ENCODE assay signal across 23 cellular contexts in the genomic region with DNA sequence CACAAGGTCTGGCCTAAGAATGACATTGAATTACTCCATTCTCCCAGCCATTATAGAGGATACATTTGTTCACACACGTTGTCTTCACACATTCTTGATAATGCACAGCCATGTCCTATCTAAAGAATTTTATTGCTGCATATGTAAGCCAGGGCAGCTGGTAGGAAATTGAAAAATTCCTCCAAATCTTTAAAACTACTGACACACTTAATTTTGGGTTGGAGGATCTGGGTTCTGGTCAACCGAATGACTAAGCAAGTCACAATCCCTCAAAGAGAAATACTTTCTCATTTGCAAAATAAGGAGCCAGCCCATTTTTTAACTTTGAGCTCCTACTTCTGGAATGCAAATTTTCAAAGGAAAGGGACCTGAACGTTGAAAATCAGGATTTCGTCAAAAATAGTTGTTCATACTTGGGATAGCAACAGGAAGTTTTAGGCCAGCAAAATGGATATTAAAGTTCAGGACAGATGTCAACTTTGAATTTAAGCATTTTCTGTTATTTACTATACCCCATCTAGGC.
A peak's percentile ranks its signal among the peaks of the same experiment; 100 is the strongest.
DNase-seq lines count a peak whose midpoint lies in the region; ATAC-seq, FAIRE-seq and TF ChIP-seq lines count a peak whose summit lies in the region.
"Had no signal": no experiment of that assay in that cellular context is flagged by ENCODE, and none has a peak within 500 bp of the region (broad histone marks: within the 10 kb centered on the region; RNA-seq: fewer than 3 reads in every experiment).

No MANE protein-coding gene starts in this region.

- no peak for TF ChIP-seq CTCF in heart left ventricle (IDR thresholded peaks at IDR 0.05)
- no peak for TF ChIP-seq CTCF in K562 (IDR thresholded peaks at IDR 0.05 in 2 of 3, conservative IDR thresholded peaks at IDR 0.05 in 1 of 3; ENCODE audit: insufficient read depth in 2 of 3, low read depth in 1 of 3, low read length in 3 of 3)
- no peak for TF ChIP-seq CTCF in tibial artery (IDR thresholded peaks at IDR 0.05)
- no peak for TF ChIP-seq CTCF in stomach (IDR thresholded peaks at IDR 0.05)

- no peak overlapping the region for H3K23ac ChIP-seq in mesendoderm (ENCODE audit: low read length)

- no peak overlapping the region for H2BK5ac ChIP-seq in mesendoderm (ENCODE audit: low read length)

- no peak overlapping the region for H3K18ac ChIP-seq in mesendoderm (ENCODE audit: low read length)

- no peaks in the 10 kb centered on the region for H4K20me1 ChIP-seq in K562 (replicated peaks; ENCODE audit: control insufficient read depth, insufficient read depth, low read length)

- ATAC-seq in heart left ventricle (no peak), K562 (peak; percentile 37), GM19463 (IDR thresholded peaks at IDR 0.05; ENCODE audit: unreplicated experiment) (no peak)
- ATAC-seq: foreskin keratinocyte, HCT116, mucosa of descending colon, WTC11 had no signal

- H2AFZ ChIP-seq in K562 (ENCODE audit: low read depth, low read length): peak overlapping the region; percentile 22

- no peak overlapping the region for H4K5ac ChIP-seq in mesendoderm (ENCODE audit: low read length)

- H3K4ac ChIP-seq in mesendoderm (ENCODE audit: low read depth, low read length): no peak overlapping the region

- H3K27me3 ChIP-seq in heart left ventricle (no peaks in the 10 kb centered on the region), K562 (ENCODE audit: control insufficient read depth in 2 of 2, insufficient read depth in 2 of 2, low read length in 2 of 2) (no peaks in the 10 kb centered on the region), mesendoderm (ENCODE audit: insufficient read depth, low read length, poor library complexity) (no peaks in the 10 kb centered on the region), tibial artery (no peaks in the 10 kb centered on the region), stomach (no peaks in the 10 kb centered on the region)
- H3K27me3 ChIP-seq: BE2C, foreskin keratinocyte had no signal

- H3K4me1 ChIP-seq in heart left ventricle: peaks cover 0 to 18% (median 6%) of the 10 kb centered on the region in 12 donors
- peaks cover 10 to 34% of the 10 kb centered on the region in 2 experiments; a peak in 4 of 5 replicates for H3K4me1 ChIP-seq in K562 (replicated peaks in 1 of 2; ENCODE audit: control insufficient read depth in 2 of 2, insufficient read depth in 2 of 2, low read length in 2 of 2)
- H3K4me1 ChIP-seq in mesendoderm (ENCODE audit: control insufficient read depth, low read depth, low read length): peaks cover 3% of the 10 kb centered on the region
- peaks cover 0 to 29% (median 12%) of the 10 kb centered on the region in 4 donors for H3K4me1 ChIP-seq in tibial artery
- peaks cover 0 to 10% (median 0%) of the 10 kb centered on the region in 4 donors for H3K4me1 ChIP-seq in stomach
- H3K4me1 ChIP-seq: BE2C, foreskin keratinocyte had no signal

- CTCF ChIA-PET in K562 (lab: Yijun Ruan, JAX; ENCODE audit: low intra/inter-chr PET ratio): no interaction called here

- no peak overlapping the region for H2AK5ac ChIP-seq in mesendoderm (ENCODE audit: low read length)

- BruUV-seq in K562 (replicated peaks; lab: Mats Ljungman, UMichigan): no TSS peak

- H3K9me1 ChIP-seq in K562 (ENCODE audit: control insufficient read depth, insufficient read depth, low read length): no peaks in the 10 kb centered on the region

- in situ Hi-C loops in K562 (cut with MboI): no loop called here

- H3K56ac ChIP-seq in mesendoderm (ENCODE audit: low read length): no peak overlapping the region

- H3K4me3 ChIP-seq in heart left ventricle (no peak overlapping the region), K562 (no peak overlapping the region), mesendoderm (ENCODE audit: low read length) (no peak overlapping the region), tibial artery (no peak overlapping the region), stomach (no peak overlapping the region)
- H3K4me3 ChIP-seq: mucosa of descending colon had no signal

- H3K4me2 ChIP-seq in K562 (ENCODE audit: insufficient read depth, low read length) (no peak overlapping the region), mesendoderm (ENCODE audit: low read length) (no peak overlapping the region)

- no peaks in the 10 kb centered on the region for H3K79me1 ChIP-seq in mesendoderm (ENCODE audit: low read length)

- FAIRE-seq in K562 (lab: Jason Lieb, UNC): peak; percentile 15
- FAIRE-seq: GM12891 had no signal

- peak overlapping the region in 10 of 12 donors; percentile 6 to 79 (median 48) for H3K27ac ChIP-seq in heart left ventricle
- peak overlapping the region; percentile 47 for H3K27ac ChIP-seq in K562 (ENCODE audit: extremely low read depth, low read depth, low read length)
- H3K27ac ChIP-seq in mesendoderm (ENCODE audit: low read depth, low read length): no peak overlapping the region
- H3K27ac ChIP-seq in tibial artery: peak overlapping the region; percentile 62 to 71
- peak overlapping the region in 1 of 5 donors; percentile 9 for H3K27ac ChIP-seq in stomach
- H3K27ac ChIP-seq: foreskin keratinocyte had no signal

- WGBS in heart left ventricle, 4 donors: 67 to 77% (median 73%) methylated on average over 4 of the region's 4 CpGs
- WGBS in K562 (ENCODE audit: insufficient coverage, low coverage, missing lambda C conversion rate): 8% methylated on average over 4 of the region's 4 CpGs
- WGBS in mesendoderm (ENCODE audit: extremely low coverage, insufficient coverage, low lambda C conversion rate): no CpG with 5 or more reads among the region's 4 CpGs
- WGBS in stomach, 5 donors: 77 to 84% (median 81%) methylated on average over 4 of the region's 4 CpGs

- H3K9ac ChIP-seq in K562 (ENCODE audit: insufficient read depth in 1 of 2, low read depth in 2 of 2, low read length in 2 of 2) (peak overlapping the region in 1 of 2 experiments; percentile 26; a peak in 1 of 4 replicates), mesendoderm (ENCODE audit: low read length) (no peak overlapping the region)

- H3K36me3 ChIP-seq in heart left ventricle: no peaks in the 10 kb centered on the region
- H3K36me3 ChIP-seq in K562 (ENCODE audit: control insufficient read depth, insufficient read depth, low read length): peaks cover 14% of the 10 kb centered on the region; the same call in 2 of the 3 replicates
- no peaks in the 10 kb centered on the region for H3K36me3 ChIP-seq in mesendoderm (ENCODE audit: control insufficient read depth, insufficient read depth, low read length)
- H3K36me3 ChIP-seq in tibial artery: no peaks in the 10 kb centered on the region
- H3K36me3 ChIP-seq in stomach: no peaks in the 10 kb centered on the region
- H3K36me3 ChIP-seq: BE2C had no signal

- DNase-seq in heart left ventricle: no peak
- DNase-seq in cardiac septum (ENCODE audit: low spot score): no peak
- no peak for DNase-seq in K562 (ENCODE audit: extremely low read depth in 1 of 4, low spot score in 3 of 4)
- peak; percentile 42 for DNase-seq in mesendoderm
- DNase-seq in tibial artery: no peak
- DNase-seq in stomach: no peak
- no peak for DNase-seq in GOT3 (lab: John Stamatoyannopoulos, UW)
- DNase-seq: 8988T; activated CD4-positive, alpha-beta memory T cell treated with anti-CD3 and anti-CD28 coated beads for 36 hours; activated gamma-delta T cell treated with Interleukin-2 at 50 U/mL for 16 hours; BE2C; DMS79; foreskin keratinocyte; mucosa of descending colon; NCI-H2171; NCI-H524 treated with DMSO at 0.1 percent for 48 hours; stimulated activated CD4-positive, alpha-beta T cell treated with anti-CD3 and anti-CD28 coated beads, Interleukin-2, amount 100 ng/mL, for 48 hours; stimulated activated naive CD4-positive, alpha-beta T cell; T1000 had no signal

- H3K79me2 ChIP-seq in K562 (ENCODE audit: control insufficient read depth, insufficient read depth, low read length): peaks cover 69% of the 10 kb centered on the region
- no peaks in the 10 kb centered on the region for H3K79me2 ChIP-seq in mesendoderm (ENCODE audit: control insufficient read depth, insufficient read depth, low read length)

- TF ChIP-seq POLR2A in heart left ventricle (IDR thresholded peaks at IDR 0.05) (no peak), K562 (conservative IDR thresholded peaks at IDR 0.05) (no peak), stomach (IDR thresholded peaks at IDR 0.05) (no peak)

- intact Hi-C loops in heart left ventricle (cut with DNase I): loop anchor here in 1 of 10 donors (10.0 kb wide), 1 partner anchor 703 kb away; no protein-coding TSS in a partner anchor
- intact Hi-C loops in cardiac septum (cut with DNase I): no loop called here
- intact Hi-C loops in K562 (cut with micrococcal nuclease): no loop called here
- intact Hi-C loops in tibial artery (cut with DNase I; ENCODE audit: low total_unique reads): no loop called here
- intact Hi-C loops in stomach (cut with DNase I; ENCODE audit: low total_unique reads): no loop called here

- no peak for TF ChIP-seq RAD21 in K562 (CRISPR knock-in tag; conservative IDR thresholded peaks at IDR 0.05 in 1 of 2, IDR thresholded peaks at IDR 0.05 in 1 of 2)

- H3K9me3 ChIP-seq in heart left ventricle (peaks cover 0 to 7% (median 0%) of the 10 kb centered on the region in 12 donors), K562 (replicated peaks; ENCODE audit: control insufficient read depth, insufficient read depth, low read depth, low read length) (no peaks in the 10 kb centered on the region), tibial artery (no peaks in the 10 kb centered on the region), stomach (no peaks in the 10 kb centered on the region)
- H3K9me3 ChIP-seq: BE2C, mucosa of descending colon had no signal

- no peak overlapping the region for H2BK120ac ChIP-seq in mesendoderm (ENCODE audit: low read depth, low read length)

- POLR2A ChIA-PET in K562 (lab: Yijun Ruan, JAX): no interaction called here

- TF ChIP-seq EP300 in K562 (IDR thresholded peaks at IDR 0.05; ENCODE audit: low read length) (no peak), stomach (IDR thresholded peaks at IDR 0.05) (no peak)

- H2BK15ac ChIP-seq in mesendoderm (replicated peaks; ENCODE audit: low read depth): no peak overlapping the region

- no peak overlapping the region for H4K8ac ChIP-seq in mesendoderm (ENCODE audit: low read depth, low read length)

TF ChIP-seq in K562, 482 proteins besides CTCF, POLR2A, EP300 and RAD21 (continues in another document):
- TF ChIP-seq MAZ (CRISPR knock-in tag; conservative IDR thresholded peaks at IDR 0.05 in 1 of 2, IDR thresholded peaks at IDR 0.05 in 1 of 2) (0 out of 4 replicates have a peak, but pooled peaks of 1 of the 2 experiments have one; percentile 16), C11orf30 (IDR thresholded peaks at IDR 0.05; ENCODE audit: low read depth) (peak; percentile 27; the same call in 1 of the 2 replicates), NFE2 (IDR thresholded peaks at IDR 0.05; ENCODE audit: low read depth) (peak; percentile 62), GATAD2A (IDR thresholded peaks at IDR 0.05) (no peak)
- TF ChIP-seq, protein P1, sequence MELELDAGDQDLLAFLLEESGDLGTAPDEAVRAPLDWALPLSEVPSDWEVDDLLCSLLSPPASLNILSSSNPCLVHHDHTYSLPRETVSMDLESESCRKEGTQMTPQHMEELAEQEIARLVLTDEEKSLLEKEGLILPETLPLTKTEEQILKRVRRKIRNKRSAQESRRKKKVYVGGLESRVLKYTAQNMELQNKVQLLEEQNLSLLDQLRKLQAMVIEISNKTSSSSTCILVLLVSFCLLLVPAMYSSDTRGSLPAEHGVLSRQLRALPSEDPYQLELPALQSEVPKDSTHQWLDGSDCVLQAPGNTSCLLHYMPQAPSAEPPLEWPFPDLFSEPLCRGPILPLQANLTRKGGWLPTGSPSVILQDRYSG (tag; conservative IDR thresholded peaks at IDR 0.05; ENCODE audit: low read depth): 0 out of 2 replicates have a peak, but pooled peaks have one; percentile 7
